ENCODE assay signal across 8 cellular contexts in the genomic region with DNA sequence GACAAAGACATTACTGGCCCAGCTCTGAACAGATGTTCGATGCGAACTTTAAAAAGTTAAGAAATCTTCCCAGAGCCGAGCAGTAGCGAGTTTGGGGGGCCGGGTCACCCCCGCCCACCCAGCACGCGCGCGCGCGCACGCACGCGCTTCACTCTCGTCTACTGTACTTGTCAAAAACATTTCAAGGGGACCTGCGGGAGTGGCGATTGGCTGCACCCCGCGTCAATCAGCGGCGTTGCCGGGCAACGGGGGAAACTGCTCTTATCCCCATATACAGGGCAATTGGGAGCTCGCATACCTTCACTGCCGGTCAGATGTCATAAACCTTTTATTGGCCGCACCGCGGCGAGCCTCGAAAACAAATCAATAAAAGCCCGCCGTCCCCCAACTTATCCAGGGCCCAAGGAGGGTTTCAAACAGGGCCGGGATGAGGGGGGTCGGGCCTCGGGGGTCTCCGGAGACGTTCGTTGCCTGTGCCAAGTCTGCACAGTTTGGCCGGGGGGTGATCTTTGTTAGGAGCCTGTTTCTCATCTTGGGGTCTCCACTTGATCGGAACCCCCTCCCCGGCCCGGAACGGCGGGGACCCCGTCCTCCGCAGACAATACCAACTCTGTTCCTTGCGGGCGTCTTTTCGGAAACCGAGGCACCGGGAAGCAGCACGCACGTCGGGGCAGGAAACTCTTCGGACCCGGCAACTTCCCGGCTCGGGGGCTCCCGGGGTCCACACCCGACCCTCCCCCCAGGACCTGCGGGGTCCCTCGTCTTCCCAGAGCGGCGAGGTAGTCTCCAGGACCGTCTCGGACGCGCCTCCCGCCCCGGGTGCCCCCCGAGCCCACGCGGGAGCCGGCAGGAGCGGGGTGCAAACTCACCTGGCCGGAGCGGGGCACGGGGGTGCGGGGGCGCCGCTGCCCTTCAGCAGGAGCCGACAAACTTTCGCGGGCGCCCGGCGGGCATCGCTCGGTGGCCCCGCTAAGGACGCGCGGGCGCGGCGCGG. TPM values are rescaled to one million over a fixed set of nuclear protein-coding genes. Genes with fewer than 3 reads are reported as not detected.
A peak's percentile ranks its signal among the peaks of the same experiment; 100 is the strongest.
DNase-seq lines count a peak whose midpoint lies in the region; ATAC-seq and TF ChIP-seq lines count a peak whose summit lies in the region.

No MANE protein-coding gene starts in this region.

- peaks cover 0 to 6% of the 10 kb centered on the region in 2 donors for H3K36me3 ChIP-seq in adrenal gland (replicated peaks in 1 of 2)
- H3K36me3 ChIP-seq in heart right ventricle, result peaks cover 0 to 25% (median 4%) of the 10 kb centered on the region in 9 donors

- H3K27ac ChIP-seq in adrenal gland (peak overlapping the region; percentile 77 to 98 (median 96)), heart right ventricle (peak overlapping the region; percentile 92 to 97 (median 96))

- H3K27me3 ChIP-seq in adrenal gland (no peaks in the 10 kb centered on the region), heart right ventricle (no peaks in the 10 kb centered on the region)

- 0 to 1% (median 1%) methylated on average over 21 to 98 of the region's 98 CpGs for WGBS in adrenal gland, 4 donors
- WGBS in heart right ventricle, 2 donors, result 0% methylated on average over 78 to 95 of the region's 98 CpGs

- TF ChIP-seq CTCF in GM12864 (IDR thresholded peaks at IDR 0.05; ENCODE audit: low read depth, low read length, missing control alignments) (no peak), adrenal gland (IDR thresholded peaks at IDR 0.05) (no peak), heart right ventricle (IDR thresholded peaks at IDR 0.05) (no peak), type B pancreatic cell (conservative IDR thresholded peaks at IDR 0.05) (no peak)

- H3K4me1 Mint-ChIP-seq in type B pancreatic cell (ENCODE audit: unreplicated experiment), result peaks cover 35% of the 10 kb centered on the region

- H3K4me3 ChIP-seq in GM12864 (ENCODE audit: low read depth, low read length), result peak overlapping the region; percentile 83
- peak overlapping the region; percentile 3 to 99 (median 74) for H3K4me3 ChIP-seq in adrenal gland
- peak overlapping the region; percentile 70 to 98 (median 92) for H3K4me3 ChIP-seq in heart right ventricle

- peak; percentile 6 to 91 for TF ChIP-seq POLR2A in adrenal gland (IDR thresholded peaks at IDR 0.05)

- intact Hi-C loops in adrenal gland (cut with DNase I) (loop anchor here (5.0 to 10.0 kb wide), 3 partner anchors 71 to 491 kb away; no protein-coding TSS in a partner anchor), heart right ventricle (cut with DNase I) (loop anchor here in 7 of 10 donors (2.0 to 10.0 kb wide), 19 partner anchors 111 to 499 kb away; no protein-coding TSS in a partner anchor)

- H3K27me3 Mint-ChIP-seq in type B pancreatic cell, result no peaks in the 10 kb centered on the region

- peak overlapping the region; percentile 97 for H3K27ac Mint-ChIP-seq in type B pancreatic cell

- peak; percentile 97 for DNase-seq in GM12864 (ENCODE audit: low read depth)
- peak; percentile 95 for DNase-seq in NCI-H128 (lab: John Stamatoyannopoulos, UW; ENCODE audit: unreplicated experiment)
- DNase-seq in SW480 (ENCODE audit: low spot score), result peak; percentile 98
- DNase-seq in adrenal gland, result peak; percentile 97 to 100 (median 99)
- DNase-seq in heart right ventricle, result peak; percentile 99 to 100
- DNase-seq in pons (ENCODE audit: low spot score), result peak; percentile 98
- DNase-seq in type B pancreatic cell (ENCODE audit: extremely low spot score, unreplicated experiment), result peak; percentile 98

- ATAC-seq in HG02759 (IDR thresholded peaks at IDR 0.05; ENCODE audit: unreplicated experiment) (peak; percentile 82), heart right ventricle (peak; percentile 85 to 94 (median 90))

- peaks cover 9 to 29% of the 10 kb centered on the region in 2 donors for H3K4me1 ChIP-seq in adrenal gland (replicated peaks in 1 of 2)
- H3K4me1 ChIP-seq in heart right ventricle, result peaks cover 9 to 49% (median 33%) of the 10 kb centered on the region in 9 donors

- no peaks in the 10 kb centered on the region for H3K9me3 Mint-ChIP-seq in type B pancreatic cell

- peak overlapping the region; percentile 99 for H3K4me3 Mint-ChIP-seq in type B pancreatic cell

- H3K36me3 Mint-ChIP-seq in type B pancreatic cell, result peaks cover 21% of the 10 kb centered on the region

- H3K9me3 ChIP-seq in adrenal gland (replicated peaks in 1 of 3) (no peaks in the 10 kb centered on the region), heart right ventricle (no peaks in the 10 kb centered on the region)

RNA-seq across cellular contexts. Expression of a gene that starts 0.7 kb away (rescaled TPM):
- total RNA-seq in adrenal gland (100 to 1,000 TPM in 6 of 8 donors, 10 to 100 TPM in 2; 62.2 to 131 (median 105) TPM), heart right ventricle (100 to 1,000 TPM in 8 of 10 donors, 10 to 100 TPM in 2; 87.5 to 150 (median 114) TPM), type B pancreatic cell (ENCODE audit: low replicate concordance) (40.4 and 73.5 TPM in 2 replicates)
- polyA plus RNA-seq in adrenal gland (10 to 100 TPM; 10.7 to 33.9 (median 22.0) TPM), heart right ventricle (10 to 100 TPM; 13.0 to 21.1 TPM)

Comparison
In these comparisons a context has a peak if more than half of its experiments do, and no peak if none do; other contexts are left out.
1. Peak in every context shown above with its lines: DNase-seq, ATAC-seq, H3K4me3 ChIP-seq and H3K27ac ChIP-seq.